Comparison of ENCODE assay signal across 23 cellular contexts in genomic region chr3:122151480-122151879, GRCh38. TPM values are rescaled to one million over a fixed set of nuclear protein-coding genes. Genes with fewer than 3 reads are reported as not detected.
DNase-seq lines count a peak whose midpoint lies in the region; ATAC-seq, FAIRE-seq and TF ChIP-seq lines count a peak whose summit lies in the region.
"Had no signal": no experiment of that assay in that cellular context is flagged by ENCODE, and none has a peak within 500 bp of the region (broad histone marks: within the 10 kb centered on the region; RNA-seq: fewer than 3 reads in every experiment).

No MANE protein-coding gene starts in this region.

- dilution Hi-C loops in endothelial cell of umbilical vein (cut with MboI; ENCODE audit: extremely low pct_ligation_motif_present, low sequenced_read_pairs) = no loop called here

- H2AFZ ChIP-seq in endothelial cell of umbilical vein (ENCODE audit: low read depth, low read length) = no peak overlapping the region

- intact Hi-C loops in endothelial cell of umbilical vein (cut with micrococcal nuclease) = no loop called here
- intact Hi-C loops in sciatic nerve (cut with DNase I) = no loop called here

- FAIRE-seq in endothelial cell of umbilical vein (lab: Jason Lieb, UNC) = peak; percentile 49
- FAIRE-seq: D721Med had no signal

- H3K27me3 ChIP-seq in endothelial cell of umbilical vein (ENCODE audit: control insufficient read depth in 2 of 2, insufficient read depth in 2 of 2, low read length in 2 of 2) (no peaks in the 10 kb centered on the region), Peyer's patch (no peaks in the 10 kb centered on the region)
- H3K27me3 ChIP-seq: BLaER1 treated with 17β-estradiol and CSF1 and Interleukin-3, amounts not matched to agents 10 nM and 100 nM; SJSA1 had no signal

- no peaks in the 10 kb centered on the region for H3K79me2 ChIP-seq in endothelial cell of umbilical vein (ENCODE audit: control insufficient read depth, insufficient read depth, low read length)

- no peaks in the 10 kb centered on the region for H3K9me1 ChIP-seq in endothelial cell of umbilical vein (replicated peaks; ENCODE audit: control insufficient read depth, extremely low read depth, insufficient read depth, low read length)

- no peaks in the 10 kb centered on the region for H4K20me1 ChIP-seq in endothelial cell of umbilical vein (replicated peaks; ENCODE audit: control insufficient read depth, extremely low read depth, insufficient read depth, low read length)
- H4K20me1 ChIP-seq: BLaER1 treated with 17β-estradiol and CSF1 and Interleukin-3, amounts not matched to agents 10 nM and 100 nM had no signal

- POLR2A ChIA-PET in endothelial cell of umbilical vein (lab: Charles Lee) = no interaction called here

- BruUV-seq in endothelial cell of umbilical vein (replicated peaks; lab: Mats Ljungman, UMichigan) = no TSS peak

- ATAC-seq in sciatic nerve (no peak), GM21447 (IDR thresholded peaks at IDR 0.05; ENCODE audit: unreplicated experiment) (no peak)

- no peak overlapping the region for H3K9ac ChIP-seq in endothelial cell of umbilical vein (replicated peaks; ENCODE audit: extremely low read depth, insufficient read depth, low read length)
- H3K9ac ChIP-seq: BLaER1 treated with 17β-estradiol and CSF1 and Interleukin-3, amounts not matched to agents 10 nM and 100 nM had no signal

- CTCF ChIA-PET in endothelial cell of umbilical vein (lab: Charles Lee) = no interaction called here

- no peaks in the 10 kb centered on the region for H3K36me3 ChIP-seq in endothelial cell of umbilical vein (ENCODE audit: control insufficient read depth in 2 of 2, extremely low read depth in 1 of 2, insufficient read depth in 2 of 2, low read length in 2 of 2)
- no peaks in the 10 kb centered on the region for H3K36me3 ChIP-seq in Peyer's patch
- H3K36me3 ChIP-seq: HAP-1, SJSA1 had no signal

- H3K9me3 ChIP-seq in endothelial cell of umbilical vein (replicated peaks; ENCODE audit: control insufficient read depth, insufficient read depth, low read length) (no peaks in the 10 kb centered on the region), Peyer's patch (peaks cover 0 to 7% (median 2%) of the 10 kb centered on the region in 4 donors)
- H3K9me3 ChIP-seq: SJSA1 had no signal

- no peaks in the 10 kb centered on the region for H3K4me1 ChIP-seq in endothelial cell of umbilical vein (ENCODE audit: control insufficient read depth, extremely low read depth, insufficient read depth, low read length)
- no peaks in the 10 kb centered on the region for H3K4me1 ChIP-seq in Peyer's patch
- H3K4me1 ChIP-seq: HAP-1, SJSA1 had no signal

- peak overlapping the region; percentile 24 for H3K4me2 ChIP-seq in endothelial cell of umbilical vein (ENCODE audit: insufficient read depth, low read length)
- H3K4me2 ChIP-seq: BLaER1 treated with 17β-estradiol and CSF1 and Interleukin-3, amounts not matched to agents 10 nM and 100 nM had no signal

- H3K4me3 ChIP-seq in endothelial cell of umbilical vein (replicated peaks in 1 of 3; ENCODE audit: insufficient read depth in 1 of 3, low read depth in 1 of 3, low read length in 3 of 3) = no peak overlapping the region
- no peak overlapping the region for H3K4me3 ChIP-seq in Peyer's patch
- H3K4me3 ChIP-seq: BLaER1 treated with 17β-estradiol and CSF1 and Interleukin-3, amounts not matched to agents 10 nM and 100 nM; HAP-1; SJSA1 had no signal

- DNase-seq in HCEC 1CT = peak; percentile 46
- peak; percentile 49 for DNase-seq in RKO (ENCODE audit: low spot score)
- DNase-seq in endothelial cell of umbilical vein (ENCODE audit: low read depth, low spot score) = peak; percentile 18
- peak; percentile 70 for DNase-seq in kidney tubule cell (ENCODE audit: low spot score)
- DNase-seq in COLO668 (lab: John Stamatoyannopoulos, UW; ENCODE audit: unreplicated experiment) = no peak
- DNase-seq in sciatic nerve (ENCODE audit: low spot score) = no peak
- no peak for DNase-seq in Peyer's patch
- DNase-seq: CD8-positive, alpha-beta memory T cell; DMS79 treated with DMSO at 0.1 percent for 48 hours; GDM1; KBM-7; MV-4-11; NCI-H1417; NCI-H187; NCI-H2227 treated with DMSO at 0.1 percent for 48 hours; NCI-H524; NCI-H82; OCI-M1 had no signal

- no peak overlapping the region for H3K27ac ChIP-seq in endothelial cell of umbilical vein (ENCODE audit: insufficient read depth, low read depth, low read length)
- H3K27ac ChIP-seq in Peyer's patch = no peak overlapping the region
- H3K27ac ChIP-seq: BLaER1 treated with 17β-estradiol and CSF1 and Interleukin-3, amounts not matched to agents 10 nM and 100 nM; SJSA1 had no signal

- TF ChIP-seq POLR2A in endothelial cell of umbilical vein (IDR thresholded peaks at IDR 0.05; ENCODE audit: low read depth, low read length) (no peak), Peyer's patch (IDR thresholded peaks at IDR 0.05) (no peak)

- no peak for TF ChIP-seq CTCF in endothelial cell of umbilical vein (IDR thresholded peaks at IDR 0.05; ENCODE audit: extremely low read depth in 1 of 2, insufficient read depth in 1 of 2, low read depth in 1 of 2, low read length in 2 of 2)
- TF ChIP-seq CTCF in Peyer's patch (IDR thresholded peaks at IDR 0.05) = no peak

TF ChIP-seq in endothelial cell of umbilical vein, 7 proteins besides CTCF, POLR2A, EP300 and RAD21:
- peak; percentile 88 for TF ChIP-seq GATA2 (IDR thresholded peaks at IDR 0.05; ENCODE audit: insufficient read depth, insufficient read length, low read depth, low read length)
- no peak for TF ChIP-seq EZH2 (IDR thresholded peaks at IDR 0.05; ENCODE audit: borderline replicate concordance, low read depth, low read length, severe bottlenecking)
- no peak for TF ChIP-seq POLR2AphosphoS5 (IDR thresholded peaks at IDR 0.05; ENCODE audit: insufficient read depth, low read depth, low read length)
- TF ChIP-seq FOS (IDR thresholded peaks at IDR 0.05; ENCODE audit: borderline replicate concordance, insufficient read depth, low read length) = peak; percentile 86
- TF ChIP-seq JUN (IDR thresholded peaks at IDR 0.05; ENCODE audit: borderline replicate concordance, insufficient read depth, insufficient read length, low read depth) = no peak
- TF ChIP-seq MYC (IDR thresholded peaks at IDR 0.05; ENCODE audit: low read depth, low read length) = no peak
- TF ChIP-seq, protein P1, sequence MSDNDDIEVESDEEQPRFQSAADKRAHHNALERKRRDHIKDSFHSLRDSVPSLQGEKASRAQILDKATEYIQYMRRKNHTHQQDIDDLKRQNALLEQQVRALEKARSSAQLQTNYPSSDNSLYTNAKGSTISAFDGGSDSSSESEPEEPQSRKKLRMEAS (IDR thresholded peaks at IDR 0.05; ENCODE audit: insufficient read depth, insufficient read length) = no peak

RNA-seq across cellular contexts. Expression of gene CASR, which starts 32.0 kb away (rescaled TPM):
- not detected in 2 replicates for total RNA-seq in endothelial cell of umbilical vein
- not detected in 2 replicates for polyA plus RNA-seq in endothelial cell of umbilical vein
- polyA plus RNA-seq in endothelial cell of umbilical vein (2011; cell fraction: cytosol; rRNA removed) = not detected in 2 replicates
- polyA plus RNA-seq in endothelial cell of umbilical vein (2011; cell fraction: nucleus; rRNA removed) = not detected in 2 replicates
- polyA plus RNA-seq in endothelial cell of umbilical vein (2012) = not detected in 2 replicates
- polyA minus RNA-seq in endothelial cell of umbilical vein = 0.04 and 0.05 TPM in 2 replicates
- polyA minus RNA-seq in endothelial cell of umbilical vein (2011; cell fraction: cytosol; rRNA and poly(A)+ RNA removed) = not detected
- 0.05 and 0.10 TPM in 2 replicates for polyA minus RNA-seq in endothelial cell of umbilical vein (2011; cell fraction: nucleus; rRNA and poly(A)+ RNA removed)
- total RNA-seq in sciatic nerve = not detected
- total RNA-seq in Peyer's patch = 1 to 10 TPM in 2 of 4 donors, under 1 TPM in 1, not detected in 1; 0.28 to 1.7 (median 1.1) TPM
- total RNA-seq: CD8-positive, alpha-beta memory T cell; SJSA1 had no signal
- polyA plus RNA-seq: CD8-positive, alpha-beta memory T cell had no signal

Comparison
In these comparisons a context has a peak if more than half of its experiments do, and no peak if none do; other contexts are left out.
1. DNase-seq: peak in HCEC 1CT (single experiment), RKO (single experiment), endothelial cell of umbilical vein (single experiment) and kidney tubule cell (single experiment); none in COLO668 (single experiment), sciatic nerve (single experiment) and Peyer's patch (0 of 3).